26 cellular contexts compared by ENCODE assay signal in the genomic region with DNA sequence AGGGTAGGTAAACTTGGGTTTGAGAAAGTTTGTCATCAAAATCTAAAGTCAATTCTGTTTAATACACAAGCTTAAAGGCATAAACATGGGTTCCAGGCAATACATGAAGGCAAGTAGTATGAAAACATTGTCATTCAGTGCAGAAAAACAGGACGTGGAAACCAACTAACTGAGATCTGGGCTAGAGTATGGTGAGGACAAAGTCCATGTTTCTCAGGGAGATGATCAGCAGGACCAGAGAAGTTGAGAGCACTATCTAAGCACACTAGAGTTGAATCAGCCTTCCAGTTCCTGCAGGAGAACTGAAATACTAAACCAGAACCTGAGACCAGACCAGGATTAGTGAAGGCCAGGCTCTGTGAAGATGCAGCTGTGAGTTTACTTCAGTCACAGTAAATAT.
"Had no signal": no experiment of that assay in that cellular context is flagged by ENCODE, and none has a peak within 500 bp of the region (broad histone marks: within the 10 kb centered on the region; RNA-seq: fewer than 3 reads in every experiment).

No MANE protein-coding gene starts in this region.

- H3K27ac Mint-ChIP-seq: dendritic cell treated with granulocyte-macrophage colony-stimulating factor and Interleukin-4, amounts not matched to agents 40 ng/mL and 50 ng/mL, for 4 days; effector memory CD8-positive, alpha-beta T cell; endodermal cell; mesothelial cell of epicardium had no signal

- FAIRE-seq: endometrium, islet of Langerhans, keratinocyte had no signal

- H3K9me3 ChIP-seq: colonic mucosa, esophagus squamous epithelium, gastrocnemius medialis, lower lobe of right lung had no signal

- H3K36me3 ChIP-seq: colonic mucosa, esophagus squamous epithelium, gastrocnemius medialis, heart right ventricle, left lung, lower lobe of right lung had no signal

- H3K4me3 ChIP-seq: colonic mucosa, esophagus squamous epithelium, gastrocnemius medialis, heart right ventricle, left lung, lower lobe of right lung had no signal

- DNase-seq: colonic mucosa; cortex of kidney; effector CD8-positive, alpha-beta T cell; effector memory CD8-positive, alpha-beta T cell; endodermal cell; erythroblast; esophagus squamous epithelium; foreskin fibroblast; foreskin melanocyte; gastrocnemius medialis; glutamatergic neuron; head of caudate nucleus; heart right ventricle; hippocampal formation; left cardiac atrium; left lung; left ventricle myocardium superior; lower lobe of right lung; mesenchymal stem cell had no signal

- ATAC-seq: effector memory CD8-positive, alpha-beta T cell; esophagus mucosa; gastrocnemius medialis; heart right ventricle; left cardiac atrium; left lung; left ventricle myocardium superior; lower lobe of right lung had no signal

- H3K4me3 Mint-ChIP-seq: dendritic cell treated with granulocyte-macrophage colony-stimulating factor and Interleukin-4, amounts not matched to agents 40 ng/mL and 50 ng/mL, for 4 days; effector memory CD8-positive, alpha-beta T cell; endodermal cell; mesothelial cell of epicardium had no signal

- H3K4me1 Mint-ChIP-seq: mesothelial cell of epicardium had no signal

- H3K4me1 ChIP-seq: colonic mucosa, esophagus squamous epithelium, gastrocnemius medialis, heart right ventricle, left lung, lower lobe of right lung had no signal

- H3K27ac ChIP-seq: colonic mucosa, epithelial cell of prostate, esophagus squamous epithelium, gastrocnemius medialis, heart right ventricle, left lung, lower lobe of right lung had no signal

- H3K27me3 Mint-ChIP-seq: dendritic cell treated with granulocyte-macrophage colony-stimulating factor and Interleukin-4, amounts not matched to agents 40 ng/mL and 50 ng/mL, for 4 days; effector memory CD8-positive, alpha-beta T cell had no signal

- H3K36me3 Mint-ChIP-seq: mesothelial cell of epicardium had no signal

- H3K27me3 ChIP-seq: colonic mucosa, esophagus squamous epithelium, gastrocnemius medialis, heart right ventricle, left lung had no signal
